11 cellular contexts compared by ENCODE assay signal in the genomic region with DNA sequence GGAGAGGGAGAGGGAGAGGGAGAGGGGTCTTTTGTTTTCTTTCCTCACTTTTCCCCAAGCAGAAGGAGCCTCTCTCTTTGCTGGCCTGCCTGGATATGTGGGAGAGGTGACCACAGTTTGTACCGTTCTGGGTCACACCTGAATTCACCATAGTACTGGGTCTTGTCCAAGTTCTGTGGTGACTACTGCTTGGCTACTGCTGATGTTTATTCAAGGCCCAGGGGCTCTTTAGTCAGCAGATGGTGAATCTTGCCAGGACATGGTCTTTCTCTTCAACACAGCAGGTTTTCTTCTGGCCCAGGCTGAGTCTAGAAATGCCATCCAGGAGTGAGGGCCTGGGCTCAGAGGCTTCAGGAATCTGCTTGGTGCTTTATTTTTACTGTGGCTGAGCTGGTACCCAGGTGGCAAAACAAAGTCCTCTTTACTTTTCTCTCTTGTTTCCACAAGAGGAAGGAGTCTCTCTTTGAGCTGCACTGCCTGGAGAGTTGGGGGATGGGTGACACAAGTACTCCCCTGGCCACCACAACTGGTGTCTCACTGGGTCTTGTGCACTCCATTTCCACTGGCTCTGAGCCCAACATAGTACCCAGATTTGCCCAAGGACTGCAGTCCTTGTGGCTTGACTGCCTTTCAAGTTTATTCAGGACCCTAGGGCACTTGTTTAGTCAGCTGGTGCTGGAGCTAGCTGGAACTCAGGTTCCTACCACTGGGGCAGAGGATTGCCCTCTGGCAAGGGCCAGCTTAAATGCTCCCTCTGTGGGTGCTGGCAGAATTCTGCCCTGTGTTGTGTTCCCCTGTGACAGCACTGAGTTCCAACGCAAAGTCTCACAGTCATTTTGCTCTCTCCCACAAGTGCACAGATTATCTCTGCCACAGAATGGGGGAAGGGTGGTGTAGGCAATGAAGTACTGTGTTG. TPM values are rescaled to one million over a fixed set of nuclear protein-coding genes. Genes with fewer than 3 reads are reported as not detected.
A peak's percentile ranks its signal among the peaks of the same experiment; 100 is the strongest.
DNase-seq lines count a peak whose midpoint lies in the region; ATAC-seq, FAIRE-seq and TF ChIP-seq lines count a peak whose summit lies in the region.
"Had no signal": no experiment of that assay in that cellular context is flagged by ENCODE, and none has a peak within 500 bp of the region (broad histone marks: within the 10 kb centered on the region; RNA-seq: fewer than 3 reads in every experiment).

No MANE protein-coding gene starts in this region.

- H3K27ac Mint-ChIP-seq in GM23338 = no peak overlapping the region

- intact Hi-C loops in pancreas (cut with DNase I) = no loop called here

- ATAC-seq in GM23338 (no peak), pancreas (peak; percentile 64 to 84 (median 79)), HG02840 (IDR thresholded peaks at IDR 0.05; ENCODE audit: low FRiP score, unreplicated experiment) (no peak)

- H3K9ac ChIP-seq in fibroblast of lung (ENCODE audit: insufficient read depth, low read length) = no peak overlapping the region

- DNase-seq in GM23338 (ENCODE audit: low spot score) = peak; percentile 2
- peak; percentile 42 for DNase-seq in T1000 (lab: John Stamatoyannopoulos, UW)
- peak; percentile 45 to 81 for DNase-seq in fibroblast of lung (ENCODE audit: low read depth in 2 of 2)
- DNase-seq in pancreas = peak in 1 of 6 donors; percentile 39
- DNase-seq in Peyer's patch = no peak
- no peak for DNase-seq in NCI-H774 (lab: John Stamatoyannopoulos, UW)
- no peak for DNase-seq in coronary artery (ENCODE audit: low spot score)
- DNase-seq: activated CD8-positive, alpha-beta memory T cell treated with anti-CD3 and anti-CD28 coated beads for 24 hours; retina had no signal

- H3K4me3 ChIP-seq in GM23338 (no peak overlapping the region), fibroblast of lung (replicated peaks in 1 of 4; ENCODE audit: control extremely low read depth in 1 of 4, insufficient read depth in 1 of 4, low read depth in 3 of 4, low read length in 4 of 4) (no peak overlapping the region), pancreas (no peak overlapping the region), Peyer's patch (no peak overlapping the region), coronary artery (no peak overlapping the region)

- H3K4me1 Mint-ChIP-seq in GM23338 = peaks cover 6% of the 10 kb centered on the region; the same call in 1 of the 3 replicates
- H3K4me1 Mint-ChIP-seq: central memory CD8-positive, alpha-beta T cell had no signal

- no peak overlapping the region for H3K4me2 ChIP-seq in GM23338
- H3K4me2 ChIP-seq in fibroblast of lung (ENCODE audit: extremely low read depth, insufficient read depth, low read length) = no peak overlapping the region

- H3F3A ChIP-seq in GM23338 (replicated peaks; ENCODE audit: low read depth) = no peaks in the 10 kb centered on the region

- no peak overlapping the region for H3K4me3 Mint-ChIP-seq in GM23338
- H3K4me3 Mint-ChIP-seq: central memory CD8-positive, alpha-beta T cell had no signal

- no peaks in the 10 kb centered on the region for H4K20me1 ChIP-seq in GM23338 (replicated peaks; ENCODE audit: insufficient read depth)
- H4K20me1 ChIP-seq in fibroblast of lung (ENCODE audit: control insufficient read depth, extremely low read depth, insufficient read depth, low read length) = no peaks in the 10 kb centered on the region

- H3K4me1 ChIP-seq in GM23338 (ENCODE audit: insufficient read depth) = peaks cover 5% of the 10 kb centered on the region; the same call in 1 of the 2 replicates
- H3K4me1 ChIP-seq in fibroblast of lung (ENCODE audit: control insufficient read depth, extremely low read depth, insufficient read depth, low read length) = no peaks in the 10 kb centered on the region
- H3K4me1 ChIP-seq in pancreas = no peaks in the 10 kb centered on the region
- H3K4me1 ChIP-seq in Peyer's patch = no peaks in the 10 kb centered on the region

- no peak overlapping the region for H3K27ac ChIP-seq in GM23338 (ENCODE audit: low read depth)
- no peak overlapping the region for H3K27ac ChIP-seq in fibroblast of lung (ENCODE audit: insufficient read depth, low read length)
- no peak overlapping the region for H3K27ac ChIP-seq in pancreas
- H3K27ac ChIP-seq in Peyer's patch = no peak overlapping the region
- no peak overlapping the region for H3K27ac ChIP-seq in coronary artery

- no peak for TF ChIP-seq POLR2A in Peyer's patch (IDR thresholded peaks at IDR 0.05)

- H3K9me3 ChIP-seq in fibroblast of lung (ENCODE audit: control insufficient read depth, insufficient read depth, low read depth, low read length) (no peaks in the 10 kb centered on the region), pancreas (no peaks in the 10 kb centered on the region), Peyer's patch (no peaks in the 10 kb centered on the region)

- H3K79me2 ChIP-seq in GM23338 (replicated peaks; ENCODE audit: insufficient read depth) (no peaks in the 10 kb centered on the region), fibroblast of lung (ENCODE audit: control insufficient read depth, insufficient read depth, low read length) (no peaks in the 10 kb centered on the region)

- H2AFZ ChIP-seq in GM23338 = no peak overlapping the region
- no peak overlapping the region for H2AFZ ChIP-seq in fibroblast of lung (ENCODE audit: low read length)

- 54 to 62% methylated on average over 2 of the region's 2 CpGs for WGBS in pancreas, 2 donors

- H3K36me3 ChIP-seq in GM23338 (ENCODE audit: insufficient read depth) = peaks cover 4% of the 10 kb centered on the region
- peaks cover 1% of the 10 kb centered on the region for H3K36me3 ChIP-seq in fibroblast of lung (ENCODE audit: control insufficient read depth, insufficient read depth, low read length)
- peaks cover 0 to 11% (median 5%) of the 10 kb centered on the region in 3 donors for H3K36me3 ChIP-seq in pancreas
- peaks cover 0 to 68% (median 0%) of the 10 kb centered on the region in 3 donors for H3K36me3 ChIP-seq in Peyer's patch

- H3K27me3 Mint-ChIP-seq in GM23338 (ENCODE audit: insufficient read depth, low read depth, poor library complexity) = peaks cover 3% of the 10 kb centered on the region
- H3K27me3 Mint-ChIP-seq: central memory CD8-positive, alpha-beta T cell had no signal

- H3K9me2 ChIP-seq in GM23338 (ENCODE audit: insufficient read depth) = no peaks in the 10 kb centered on the region

- peaks cover 30% of the 10 kb centered on the region for H3K9me3 Mint-ChIP-seq in GM23338
- H3K9me3 Mint-ChIP-seq: central memory CD8-positive, alpha-beta T cell had no signal

- TF ChIP-seq CTCF in GM23338 (conservative IDR thresholded peaks at IDR 0.05; ENCODE audit: low read depth in 2 of 2) = no peak
- no peak for TF ChIP-seq CTCF in fibroblast of lung (conservative IDR thresholded peaks at IDR 0.05 in 1 of 2, IDR thresholded peaks at IDR 0.05 in 1 of 2; ENCODE audit: low read depth in 1 of 2, low read length in 2 of 2)
- no peak for TF ChIP-seq CTCF in pancreas (IDR thresholded peaks at IDR 0.05)
- no peak for TF ChIP-seq CTCF in Peyer's patch (IDR thresholded peaks at IDR 0.05)
- no peak for TF ChIP-seq CTCF in coronary artery (IDR thresholded peaks at IDR 0.05)

- no peak for FAIRE-seq in pancreas (lab: Jason Lieb, UNC)

- peaks cover 40% of the 10 kb centered on the region for H3K36me3 Mint-ChIP-seq in GM23338 (ENCODE audit: low read depth)

- H3K27me3 ChIP-seq in GM23338 (ENCODE audit: insufficient read depth) (no peaks in the 10 kb centered on the region), fibroblast of lung (ENCODE audit: control insufficient read depth, insufficient read depth, low read length) (no peaks in the 10 kb centered on the region), pancreas (no peaks in the 10 kb centered on the region), Peyer's patch (no peaks in the 10 kb centered on the region)

TF ChIP-seq in GM23338, 12 proteins besides CTCF, POLR2A, EP300 and RAD21 (continues in another document):
- TF ChIP-seq, protein P1, sequence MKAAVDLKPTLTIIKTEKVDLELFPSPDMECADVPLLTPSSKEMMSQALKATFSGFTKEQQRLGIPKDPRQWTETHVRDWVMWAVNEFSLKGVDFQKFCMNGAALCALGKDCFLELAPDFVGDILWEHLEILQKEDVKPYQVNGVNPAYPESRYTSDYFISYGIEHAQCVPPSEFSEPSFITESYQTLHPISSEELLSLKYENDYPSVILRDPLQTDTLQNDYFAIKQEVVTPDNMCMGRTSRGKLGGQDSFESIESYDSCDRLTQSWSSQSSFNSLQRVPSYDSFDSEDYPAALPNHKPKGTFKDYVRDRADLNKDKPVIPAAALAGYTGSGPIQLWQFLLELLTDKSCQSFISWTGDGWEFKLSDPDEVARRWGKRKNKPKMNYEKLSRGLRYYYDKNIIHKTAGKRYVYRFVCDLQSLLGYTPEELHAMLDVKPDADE (IDR thresholded peaks at IDR 0.05) = no peak
- no peak for TF ChIP-seq CREB1 (CRISPR knock-in tag; IDR thresholded peaks at IDR 0.05; ENCODE audit: low read depth)
- TF ChIP-seq ZNF331 (CRISPR knock-in tag; IDR thresholded peaks at IDR 0.05; ENCODE audit: low read depth) = no peak
- TF ChIP-seq EZH2phosphoT487 (IDR thresholded peaks at IDR 0.05; ENCODE audit: unreplicated experiment) = no peak
- no peak for TF ChIP-seq NANOG (IDR thresholded peaks at IDR 0.05; ENCODE audit: borderline replicate concordance)
- TF ChIP-seq EZH2 (IDR thresholded peaks at IDR 0.05; ENCODE audit: low read depth, unreplicated experiment) = no peak

RNA-seq across cellular contexts. Expression of a gene that starts 16.8 kb away (rescaled TPM):
- 15.7 and 33.5 TPM in 2 replicates for total RNA-seq in GM23338 (2014; rRNA removed; shearing (Covaris generic))
- polyA plus RNA-seq in GM23338 (2016; fragmentation: Nextera tagmentation; extraction: Ambion mirVana) = 16.6 and 23.9 TPM in 2 replicates
- 48.0 and 78.4 TPM in 2 replicates for total RNA-seq in fibroblast of lung
- 80.2 and 101 TPM in 2 replicates for polyA plus RNA-seq in fibroblast of lung
- polyA plus RNA-seq in fibroblast of lung (2012) = 63.7 and 66.1 TPM in 2 replicates
- polyA minus RNA-seq in fibroblast of lung (ENCODE audit: low replicate concordance) = 12.7 and 18.5 TPM in 2 replicates
- total RNA-seq in pancreas = 10 to 100 TPM; 17.6 to 35.7 (median 21.7) TPM
- polyA plus RNA-seq in pancreas = 10 to 100 TPM; 20.1 to 37.7 TPM
- total RNA-seq in Peyer's patch = 10 to 100 TPM; 73.0 to 95.1 (median 83.5) TPM

RNA-seq across cellular contexts. Expression of a gene that starts 35.1 kb away (rescaled TPM):
- total RNA-seq in GM23338 (2014; rRNA removed; shearing (Covaris generic)) = 14.3 and 16.5 TPM in 2 replicates
- polyA plus RNA-seq in GM23338 (2016; fragmentation: Nextera tagmentation; extraction: Ambion mirVana) (2.2 and 3.4 TPM in 2 replicates), fibroblast of lung (8.0 and 10.7 TPM in 2 replicates), pancreas (10 to 100 TPM; 13.9 to 16.8 TPM)
- total RNA-seq in fibroblast of lung (11.8 and 20.8 TPM in 2 replicates), pancreas (10 to 100 TPM in 4 of 6 donors, 1 to 10 TPM in 2; 8.1 to 14.7 (median 10.2) TPM), Peyer's patch (10 to 100 TPM; 43.3 to 87.5 (median 57.0) TPM)
- polyA plus RNA-seq in fibroblast of lung (2012) = 7.5 and 9.2 TPM in 2 replicates
- polyA minus RNA-seq in fibroblast of lung (ENCODE audit: low replicate concordance) = 0.31 and 1.6 TPM in 2 replicates

RNA-seq across cellular contexts. Expression of a gene that starts 52.4 kb away (rescaled TPM):
- not detected in 2 replicates for total RNA-seq in GM23338 (2014; rRNA removed; shearing (Covaris generic))
- polyA plus RNA-seq in GM23338 (2016; fragmentation: Nextera tagmentation; extraction: Ambion mirVana) (not detected in 2 replicates), fibroblast of lung (not detected in 2 replicates), pancreas (not detected)
- total RNA-seq in fibroblast of lung (not detected in 2 replicates), pancreas (not detected), Peyer's patch (not detected)
- not detected in 2 replicates for polyA plus RNA-seq in fibroblast of lung (2012)
- not detected in 2 replicates for polyA minus RNA-seq in fibroblast of lung (ENCODE audit: low replicate concordance)

Comparison
In these comparisons a context has a peak if more than half of its experiments do, and no peak if none do; other contexts are left out.
1. ATAC-seq: peak in pancreas (4 of 4); none in GM23338 (single experiment) and HG02840 (single experiment).
2. DNase-seq: peak in GM23338 (single experiment), T1000 (single experiment) and fibroblast of lung (2 of 2); none in Peyer's patch (0 of 3), NCI-H774 (single experiment) and coronary artery (single experiment).